Comparison of ENCODE assay signal across 9 cellular contexts in genomic region chr11:108496643-108497256, GRCh38. TPM values are rescaled to one million over a fixed set of nuclear protein-coding genes. Genes with fewer than 3 reads are reported as not detected.
A peak's percentile ranks its signal among the peaks of the same experiment; 100 is the strongest.
DNase-seq lines count a peak whose midpoint lies in the region; ATAC-seq and TF ChIP-seq lines count a peak whose summit lies in the region.
"Had no signal": no experiment of that assay in that cellular context is flagged by ENCODE, and none has a peak within 500 bp of the region (broad histone marks: within the 10 kb centered on the region; RNA-seq: fewer than 3 reads in every experiment).

No MANE protein-coding gene starts in this region.

- H3K36me3 ChIP-seq in Loucy (ENCODE audit: insufficient read depth, low read length): no peaks in the 10 kb centered on the region
- no peaks in the 10 kb centered on the region for H3K36me3 ChIP-seq in endocrine pancreas (ENCODE audit: control insufficient read depth, insufficient read depth, low read length)
- no peaks in the 10 kb centered on the region for H3K36me3 ChIP-seq in neuronal stem cell (replicated peaks in 1 of 2; ENCODE audit: control insufficient read depth in 2 of 2, insufficient read depth in 2 of 2, low read length in 2 of 2)
- H3K36me3 ChIP-seq: neutrophil had no signal

- DNase-seq in COLO829 (ENCODE audit: low spot score): peak; percentile 8
- no peak for DNase-seq in neuronal stem cell (ENCODE audit: low spot score)
- no peak for DNase-seq in NOMO-1 treated with dmso at 0.1 percent for 144 hours (lab: John Stamatoyannopoulos, UW; ENCODE audit: unreplicated experiment)
- no peak for DNase-seq in DMS79 treated with DMSO at 0.1 percent for 48 hours (lab: John Stamatoyannopoulos, UW)

- no peak overlapping the region for H2BK120ac ChIP-seq in neuronal stem cell (ENCODE audit: low read depth, low read length)

- WGBS in neuronal stem cell (ENCODE audit: extremely low coverage in 2 of 2, insufficient read length in 2 of 2, insufficient replicate concordance in 1 of 2), 2 donors: no CpG with 5 or more reads among the region's 7 CpGs

- H2AFZ ChIP-seq in Loucy (ENCODE audit: low read length): peak overlapping the region; percentile 98; the same call in 1 of the 2 replicates
- peak overlapping the region; percentile 99 for H2AFZ ChIP-seq in neuronal stem cell (ENCODE audit: low read length)

- no peak overlapping the region for H4K8ac ChIP-seq in neuronal stem cell (ENCODE audit: low read depth, low read length)

- H3K4me2 ChIP-seq in Loucy (ENCODE audit: low read depth, low read length, poor library complexity, severe bottlenecking): peak overlapping the region; percentile 70
- H3K4me2 ChIP-seq in neuronal stem cell (ENCODE audit: insufficient read depth, low read length, poor library complexity, severe bottlenecking): peak overlapping the region; percentile 29

- H3K9me3 ChIP-seq in Loucy (ENCODE audit: insufficient read depth, low read depth, low read length) (no peaks in the 10 kb centered on the region), endocrine pancreas (ENCODE audit: control insufficient read depth, low read length) (no peaks in the 10 kb centered on the region), neuronal stem cell (replicated peaks in 1 of 2; ENCODE audit: control insufficient read depth in 2 of 2, insufficient read depth in 1 of 2, low read depth in 1 of 2, low read length in 2 of 2) (no peaks in the 10 kb centered on the region)
- H3K9me3 ChIP-seq: neutrophil had no signal

- H3K9ac ChIP-seq in Loucy (ENCODE audit: low read depth, low read length, poor library complexity, severe bottlenecking): peak overlapping the region; percentile 81
- H3K9ac ChIP-seq in endocrine pancreas (ENCODE audit: control insufficient read depth, insufficient read depth, low read length): no peak overlapping the region
- H3K9ac ChIP-seq in neuronal stem cell (ENCODE audit: low read depth, low read length, poor library complexity): no peak overlapping the region

- H2BK5ac ChIP-seq in neuronal stem cell (ENCODE audit: low read length): no peak overlapping the region

- peaks cover 3% of the 10 kb centered on the region for H4K20me1 ChIP-seq in Loucy (ENCODE audit: insufficient read depth, low read length, poor library complexity, severe bottlenecking)

- ATAC-seq in esophagus mucosa (no peak), GM19397 (IDR thresholded peaks at IDR 0.05; ENCODE audit: unreplicated experiment) (no peak)

- peaks cover 16% of the 10 kb centered on the region for H3K4me1 ChIP-seq in Loucy (ENCODE audit: insufficient read depth, low read length, poor library complexity, severe bottlenecking)
- H3K4me1 ChIP-seq in endocrine pancreas (ENCODE audit: control insufficient read depth, insufficient read depth, low read length): peaks cover 4% of the 10 kb centered on the region
- peaks cover 5 to 8% of the 10 kb centered on the region in 2 donors for H3K4me1 ChIP-seq in neuronal stem cell (ENCODE audit: control insufficient read depth in 2 of 2, insufficient read depth in 1 of 2, low read depth in 1 of 2, low read length in 2 of 2)

- H3K23ac ChIP-seq in neuronal stem cell (ENCODE audit: low read depth, low read length, poor library complexity): no peak overlapping the region

- no peaks in the 10 kb centered on the region for H3K9me2 ChIP-seq in Loucy (replicated peaks; ENCODE audit: low read depth, low read length)

- H3K79me1 ChIP-seq in neuronal stem cell (ENCODE audit: low read depth, low read length): no peaks in the 10 kb centered on the region

- H3K27me3 ChIP-seq in Loucy (ENCODE audit: insufficient read depth, low read length, poor library complexity, severe bottlenecking) (no peaks in the 10 kb centered on the region), endocrine pancreas (ENCODE audit: control insufficient read depth, insufficient read depth, low read length) (no peaks in the 10 kb centered on the region), neuronal stem cell (ENCODE audit: control insufficient read depth in 3 of 3, insufficient read depth in 3 of 3, low read depth in 1 of 3, low read length in 3 of 3) (no peaks in the 10 kb centered on the region)

- H3K27ac ChIP-seq in neuronal stem cell (replicated peaks; ENCODE audit: low read length): no peak overlapping the region

- H3K79me2 ChIP-seq in Loucy (ENCODE audit: insufficient read depth, low read length): peaks cover 9% of the 10 kb centered on the region; the same call in 1 of the 2 replicates

- H4K91ac ChIP-seq in neuronal stem cell (ENCODE audit: low read depth, low read length, poor library complexity): no peak overlapping the region

- no peak overlapping the region for H3K14ac ChIP-seq in neuronal stem cell (ENCODE audit: low read length)

- peak overlapping the region; percentile 95 for H3K4me3 ChIP-seq in Loucy (ENCODE audit: low read length, poor library complexity, severe bottlenecking)
- H3K4me3 ChIP-seq in endocrine pancreas (ENCODE audit: control insufficient read depth, insufficient read depth, low read length): peak overlapping the region; percentile 51
- peak overlapping the region in 1 of 2 donors; percentile 55 for H3K4me3 ChIP-seq in neuronal stem cell (ENCODE audit: low read length in 2 of 2)

- no peak overlapping the region for H3K4ac ChIP-seq in neuronal stem cell (ENCODE audit: low read length)

- no peak for TF ChIP-seq CTCF in Loucy (conservative IDR thresholded peaks at IDR 0.05; ENCODE audit: low read length)

- no peak overlapping the region for H2BK15ac ChIP-seq in neuronal stem cell (ENCODE audit: low read length)

- no peak overlapping the region for H3K18ac ChIP-seq in neuronal stem cell (ENCODE audit: low read length)

- H3F3A ChIP-seq in Loucy (ENCODE audit: low read depth): peaks cover 8% of the 10 kb centered on the region; the same call in 1 of the 2 replicates

- H2BK12ac ChIP-seq in neuronal stem cell (ENCODE audit: low read length): no peak overlapping the region

- H2AK5ac ChIP-seq in neuronal stem cell (ENCODE audit: low read depth, low read length): no peak overlapping the region

RNA-seq across cellular contexts. Expression of gene POGLUT3, which starts 1.4 kb away (rescaled TPM):
- 25.5 TPM for polyA plus RNA-seq in neuronal stem cell (2013, experiment 1 of 2)
- 25.9 TPM for polyA plus RNA-seq in neuronal stem cell (2013, experiment 2 of 2)
- 15.1 TPM for total RNA-seq in esophagus mucosa

RNA-seq across cellular contexts. Expression of gene C11orf65, which starts 29.4 kb away (rescaled TPM):
- 2.4 TPM for polyA plus RNA-seq in neuronal stem cell (2013, experiment 1 of 2)
- polyA plus RNA-seq in neuronal stem cell (2013, experiment 2 of 2): 2.4 TPM
- 0.36 TPM for total RNA-seq in esophagus mucosa
